In genomic region chrY:16715278-16715677, GRCh38 we compare ENCODE assay signal across 29 cellular contexts.
"Had no signal": no experiment of that assay in that cellular context is flagged by ENCODE, and none has a peak within 500 bp of the region (broad histone marks: within the 10 kb centered on the region; RNA-seq: fewer than 3 reads in every experiment).

No MANE protein-coding gene starts in this region.

- ATAC-seq: activated CD4-positive, alpha-beta T cell treated with anti-CD3 and anti-CD28 coated beads for 36 hours; activated CD4-positive, CD25-positive, alpha-beta regulatory T cell treated with anti-CD3 and anti-CD28 coated beads, Interleukin-2, amount 50 U/mL, for 24 hours; activated CD8-positive, alpha-beta memory T cell treated with anti-CD3 and anti-CD28 coated beads, Interleukin-2, amount 10 ng/mL, durations not matched to agents 7 days and 5 days; activated CD8-positive, alpha-beta T cell treated with anti-CD3 and anti-CD28 coated beads, Interleukin-2, amount 10 ng/mL, durations not matched to agents 7 days and 5 days; activated naive CD8-positive, alpha-beta T cell treated with anti-CD3 and anti-CD28 coated beads, Interleukin-2, amount 50 U/mL, for 24 hours; WTC11 had no signal

- H3K9me3 ChIP-seq: ascending aorta had no signal

- H3K4me3 ChIP-seq: ascending aorta had no signal

- H3K4me1 ChIP-seq: ascending aorta had no signal

- H3K27ac ChIP-seq: ascending aorta, WERI-Rb-1 had no signal

- H3K27me3 ChIP-seq: ascending aorta had no signal

- DNase-seq: activated CD4-positive, alpha-beta memory T cell treated with anti-CD3 and anti-CD28 coated beads, Interleukin-2, amount 10 ng/mL, durations not matched to agents 7 days and 5 days; activated CD4-positive, alpha-beta T cell treated with anti-CD3 and anti-CD28 coated beads for 1 hour; activated CD4-positive, alpha-beta T cell treated with anti-CD3 and anti-CD28 coated beads for 36 hours; activated CD4-positive, alpha-beta T cell treated with anti-CD3 and anti-CD28 coated beads for 48 hours; activated CD4-positive, alpha-beta T cell treated with anti-CD3 and anti-CD28 coated beads, Interleukin-2, amount 10 ng/mL, durations not matched to agents 7 days and 5 days; activated CD4-positive, alpha-beta T cell treated with anti-CD3 and anti-CD28 coated beads, Interleukin-2, amount 50 U/mL, for 48 hours; activated CD4-positive, CD25-positive, alpha-beta regulatory T cell; activated CD8-positive, alpha-beta memory T cell treated with anti-CD3 and anti-CD28 coated beads for 24 hours; activated CD8-positive, alpha-beta memory T cell treated with anti-CD3 and anti-CD28 coated beads, Interleukin-2, amount 10 ng/mL, durations not matched to agents 7 days and 5 days; activated CD8-positive, alpha-beta memory T cell treated with anti-CD3 and anti-CD28 coated beads, Interleukin-2, amount 50 U/mL, for 48 hours; activated CD8-positive, alpha-beta T cell treated with anti-CD3 and anti-CD28 coated beads, Interleukin-2, amount 10 ng/mL, durations not matched to agents 7 days and 5 days; activated effector memory CD4-positive, alpha-beta T cell treated with Interleukin-2 at 50 U/mL for 16 hours; activated gamma-delta T cell; activated naive CD4-positive, alpha-beta T cell treated with anti-CD3 and anti-CD28 coated beads, Interleukin-2, amount 10 ng/mL, durations not matched to agents 7 days and 5 days; activated naive CD4-positive, alpha-beta T cell treated with Interleukin-2 at 50 U/mL for 16 hours; activated naive CD8-positive, alpha-beta T cell treated with anti-CD3 and anti-CD28 coated beads, Interleukin-2, amount 10 ng/mL, durations not matched to agents 7 days and 5 days; activated naive CD8-positive, alpha-beta T cell treated with anti-CD3 and anti-CD28 coated beads, Interleukin-2, amount 50 U/mL, for 24 hours; activated T-cell treated with anti-CD3 and anti-CD28 coated beads, Interleukin-2, amount 50 U/mL, for 24 hours; activated T-cell treated with anti-CD3 and anti-CD28 coated beads, Interleukin-2, amount 50 U/mL, for 48 hours; amygdala; anterior cingulate cortex; central memory CD4-positive, alpha-beta T cell; T-helper 1 cell; T-helper 2 cell; T-helper 9 cell; WERI-Rb-1 had no signal

- H3K36me3 ChIP-seq: ascending aorta, WERI-Rb-1 had no signal
